ENCODE assay signal across 1 cellular context in the genomic region with DNA sequence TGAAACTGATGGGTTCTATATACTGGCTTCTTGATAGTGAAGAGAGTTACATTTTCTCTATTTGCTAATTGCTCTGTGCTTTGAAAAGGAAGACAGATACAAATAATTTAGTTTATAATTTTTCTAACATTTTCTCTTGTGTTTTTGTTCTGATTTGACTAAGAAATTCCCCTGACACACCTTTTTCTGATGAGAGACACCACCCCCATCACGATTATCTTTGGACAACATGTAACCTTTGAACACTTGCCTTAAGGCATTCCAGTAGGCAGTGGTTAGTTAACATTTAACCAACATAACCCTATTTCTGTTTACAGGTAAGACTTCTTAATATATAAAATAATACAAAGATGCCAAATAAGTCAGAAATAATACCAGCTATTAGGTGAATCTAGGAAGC.
TF ChIP-seq lines count a peak whose summit lies in the region.

No MANE protein-coding gene starts in this region.

TF ChIP-seq in HepG2, 621 proteins besides CTCF, POLR2A, EP300 and RAD21 (continued from another document and continues in another):
- TF ChIP-seq, protein P1, sequence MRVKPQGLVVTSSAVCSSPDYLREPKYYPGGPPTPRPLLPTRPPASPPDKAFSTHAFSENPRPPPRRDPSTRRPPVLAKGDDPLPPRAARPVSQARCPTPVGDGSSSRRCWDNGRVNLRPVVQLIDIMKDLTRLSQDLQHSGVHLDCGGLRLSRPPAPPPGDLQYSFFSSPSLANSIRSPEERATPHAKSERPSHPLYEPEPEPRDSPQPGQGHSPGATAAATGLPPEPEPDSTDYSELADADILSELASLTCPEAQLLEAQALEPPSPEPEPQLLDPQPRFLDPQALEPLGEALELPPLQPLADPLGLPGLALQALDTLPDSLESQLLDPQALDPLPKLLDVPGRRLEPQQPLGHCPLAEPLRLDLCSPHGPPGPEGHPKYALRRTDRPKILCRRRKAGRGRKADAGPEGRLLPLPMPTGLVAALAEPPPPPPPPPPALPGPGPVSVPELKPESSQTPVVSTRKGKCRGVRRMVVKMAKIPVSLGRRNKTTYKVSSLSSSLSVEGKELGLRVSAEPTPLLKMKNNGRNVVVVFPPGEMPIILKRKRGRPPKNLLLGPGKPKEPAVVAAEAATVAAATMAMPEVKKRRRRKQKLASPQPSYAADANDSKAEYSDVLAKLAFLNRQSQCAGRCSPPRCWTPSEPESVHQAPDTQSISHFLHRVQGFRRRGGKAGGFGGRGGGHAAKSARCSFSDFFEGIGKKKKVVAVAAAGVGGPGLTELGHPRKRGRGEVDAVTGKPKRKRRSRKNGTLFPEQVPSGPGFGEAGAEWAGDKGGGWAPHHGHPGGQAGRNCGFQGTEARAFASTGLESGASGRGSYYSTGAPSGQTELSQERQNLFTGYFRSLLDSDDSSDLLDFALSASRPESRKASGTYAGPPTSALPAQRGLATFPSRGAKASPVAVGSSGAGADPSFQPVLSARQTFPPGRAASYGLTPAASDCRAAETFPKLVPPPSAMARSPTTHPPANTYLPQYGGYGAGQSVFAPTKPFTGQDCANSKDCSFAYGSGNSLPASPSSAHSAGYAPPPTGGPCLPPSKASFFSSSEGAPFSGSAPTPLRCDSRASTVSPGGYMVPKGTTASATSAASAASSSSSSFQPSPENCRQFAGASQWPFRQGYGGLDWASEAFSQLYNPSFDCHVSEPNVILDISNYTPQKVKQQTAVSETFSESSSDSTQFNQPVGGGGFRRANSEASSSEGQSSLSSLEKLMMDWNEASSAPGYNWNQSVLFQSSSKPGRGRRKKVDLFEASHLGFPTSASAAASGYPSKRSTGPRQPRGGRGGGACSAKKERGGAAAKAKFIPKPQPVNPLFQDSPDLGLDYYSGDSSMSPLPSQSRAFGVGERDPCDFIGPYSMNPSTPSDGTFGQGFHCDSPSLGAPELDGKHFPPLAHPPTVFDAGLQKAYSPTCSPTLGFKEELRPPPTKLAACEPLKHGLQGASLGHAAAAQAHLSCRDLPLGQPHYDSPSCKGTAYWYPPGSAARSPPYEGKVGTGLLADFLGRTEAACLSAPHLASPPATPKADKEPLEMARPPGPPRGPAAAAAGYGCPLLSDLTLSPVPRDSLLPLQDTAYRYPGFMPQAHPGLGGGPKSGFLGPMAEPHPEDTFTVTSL (CRISPR knock-in tag; IDR thresholded peaks at IDR 0.05; ENCODE audit: borderline replicate concordance): no peak
- TF ChIP-seq NFKB2 (CRISPR knock-in tag; IDR thresholded peaks at IDR 0.05; ENCODE audit: borderline replicate concordance) (no peak), HMG20A (CRISPR knock-in tag; IDR thresholded peaks at IDR 0.05; ENCODE audit: borderline replicate concordance) (peak; percentile 20; the same call in 1 of the 2 replicates), XBP1 (CRISPR knock-in tag; IDR thresholded peaks at IDR 0.05) (no peak), NR2F6 (IDR thresholded peaks at IDR 0.05) (no peak), NR2F6 (CRISPR knock-in tag; IDR thresholded peaks at IDR 0.05) (0 out of 2 replicates have a peak, but pooled peaks have one; percentile 40), ZNF777 (CRISPR knock-in tag; IDR thresholded peaks at IDR 0.05) (0 out of 2 replicates have a peak, but pooled peaks have one; percentile 42), ZNF274 (CRISPR knock-in tag; IDR thresholded peaks at IDR 0.05) (no peak), CHD4 (IDR thresholded peaks at IDR 0.05; ENCODE audit: borderline replicate concordance, low read length) (no peak), SAFB2 (CRISPR knock-in tag; IDR thresholded peaks at IDR 0.05; ENCODE audit: borderline replicate concordance, low read depth) (no peak), SIX1 (CRISPR knock-in tag; IDR thresholded peaks at IDR 0.05; ENCODE audit: borderline replicate concordance) (0 out of 2 replicates have a peak, but pooled peaks have one; percentile 21), HNF4A (CRISPR knock-in tag; IDR thresholded peaks at IDR 0.05) (peak; percentile 78), SOX5 (CRISPR knock-in tag; IDR thresholded peaks at IDR 0.05; ENCODE audit: borderline replicate concordance) (peak; percentile 30; the same call in 1 of the 2 replicates), FOXJ3 (CRISPR knock-in tag; IDR thresholded peaks at IDR 0.05; ENCODE audit: borderline replicate concordance) (peak; percentile 49; the same call in 1 of the 2 replicates), PPARG (CRISPR knock-in tag; conservative IDR thresholded peaks at IDR 0.05) (0 out of 2 replicates have a peak, but pooled peaks have one; percentile 44), FOXP1 (IDR thresholded peaks at IDR 0.05) (no peak), FOXP1 (CRISPR knock-in tag; IDR thresholded peaks at IDR 0.05) (peak; percentile 60), RAD51 (IDR thresholded peaks at IDR 0.05; ENCODE audit: borderline replicate concordance) (no peak), ZNF205 (CRISPR knock-in tag; IDR thresholded peaks at IDR 0.05) (no peak), ELF3 (CRISPR knock-in tag; IDR thresholded peaks at IDR 0.05) (0 out of 2 replicates have a peak, but pooled peaks have one; percentile 24), SMARCC2 (IDR thresholded peaks at IDR 0.05) (no peak), KLF15 (CRISPR knock-in tag; IDR thresholded peaks at IDR 0.05; ENCODE audit: borderline replicate concordance) (no peak), NCOA2 (CRISPR knock-in tag; IDR thresholded peaks at IDR 0.05) (peak; percentile 67; the same call in 1 of the 2 replicates), GATA4 (IDR thresholded peaks at IDR 0.05; ENCODE audit: borderline replicate concordance, low read depth) (0 out of 2 replicates have a peak, but pooled peaks have one; percentile 21)
- TF ChIP-seq, protein P2, sequence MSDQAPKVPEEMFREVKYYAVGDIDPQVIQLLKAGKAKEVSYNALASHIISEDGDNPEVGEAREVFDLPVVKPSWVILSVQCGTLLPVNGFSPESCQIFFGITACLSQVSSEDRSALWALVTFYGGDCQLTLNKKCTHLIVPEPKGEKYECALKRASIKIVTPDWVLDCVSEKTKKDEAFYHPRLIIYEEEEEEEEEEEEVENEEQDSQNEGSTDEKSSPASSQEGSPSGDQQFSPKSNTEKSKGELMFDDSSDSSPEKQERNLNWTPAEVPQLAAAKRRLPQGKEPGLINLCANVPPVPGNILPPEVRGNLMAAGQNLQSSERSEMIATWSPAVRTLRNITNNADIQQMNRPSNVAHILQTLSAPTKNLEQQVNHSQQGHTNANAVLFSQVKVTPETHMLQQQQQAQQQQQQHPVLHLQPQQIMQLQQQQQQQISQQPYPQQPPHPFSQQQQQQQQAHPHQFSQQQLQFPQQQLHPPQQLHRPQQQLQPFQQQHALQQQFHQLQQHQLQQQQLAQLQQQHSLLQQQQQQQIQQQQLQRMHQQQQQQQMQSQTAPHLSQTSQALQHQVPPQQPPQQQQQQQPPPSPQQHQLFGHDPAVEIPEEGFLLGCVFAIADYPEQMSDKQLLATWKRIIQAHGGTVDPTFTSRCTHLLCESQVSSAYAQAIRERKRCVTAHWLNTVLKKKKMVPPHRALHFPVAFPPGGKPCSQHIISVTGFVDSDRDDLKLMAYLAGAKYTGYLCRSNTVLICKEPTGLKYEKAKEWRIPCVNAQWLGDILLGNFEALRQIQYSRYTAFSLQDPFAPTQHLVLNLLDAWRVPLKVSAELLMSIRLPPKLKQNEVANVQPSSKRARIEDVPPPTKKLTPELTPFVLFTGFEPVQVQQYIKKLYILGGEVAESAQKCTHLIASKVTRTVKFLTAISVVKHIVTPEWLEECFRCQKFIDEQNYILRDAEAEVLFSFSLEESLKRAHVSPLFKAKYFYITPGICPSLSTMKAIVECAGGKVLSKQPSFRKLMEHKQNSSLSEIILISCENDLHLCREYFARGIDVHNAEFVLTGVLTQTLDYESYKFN (CRISPR knock-in tag; conservative IDR thresholded peaks at IDR 0.05): peak; percentile 92
- TF ChIP-seq, protein P3, sequence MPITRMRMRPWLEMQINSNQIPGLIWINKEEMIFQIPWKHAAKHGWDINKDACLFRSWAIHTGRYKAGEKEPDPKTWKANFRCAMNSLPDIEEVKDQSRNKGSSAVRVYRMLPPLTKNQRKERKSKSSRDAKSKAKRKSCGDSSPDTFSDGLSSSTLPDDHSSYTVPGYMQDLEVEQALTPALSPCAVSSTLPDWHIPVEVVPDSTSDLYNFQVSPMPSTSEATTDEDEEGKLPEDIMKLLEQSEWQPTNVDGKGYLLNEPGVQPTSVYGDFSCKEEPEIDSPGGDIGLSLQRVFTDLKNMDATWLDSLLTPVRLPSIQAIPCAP (CRISPR knock-in tag; IDR thresholded peaks at IDR 0.05; ENCODE audit: low read depth): no peak
- TF ChIP-seq, protein P4, sequence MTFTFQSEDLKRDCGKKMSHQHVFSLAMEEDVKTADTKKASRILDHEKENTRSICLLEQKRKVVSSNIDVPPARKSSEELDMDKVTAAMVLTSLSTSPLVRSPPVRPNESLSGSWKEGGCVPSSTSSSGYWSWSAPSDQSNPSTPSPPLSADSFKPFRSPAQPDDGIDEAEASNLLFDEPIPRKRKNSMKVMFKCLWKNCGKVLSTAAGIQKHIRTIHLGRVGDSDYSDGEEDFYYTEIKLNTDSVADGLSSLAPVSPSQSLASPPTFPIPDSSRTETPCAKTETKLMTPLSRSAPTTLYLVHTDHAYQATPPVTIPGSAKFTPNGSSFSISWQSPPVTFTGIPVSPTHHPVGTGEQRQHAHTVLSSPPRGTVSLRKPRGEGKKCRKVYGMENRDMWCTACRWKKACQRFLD (CRISPR knock-in tag; IDR thresholded peaks at IDR 0.05; ENCODE audit: borderline replicate concordance): no peak
- TF ChIP-seq, protein P5, sequence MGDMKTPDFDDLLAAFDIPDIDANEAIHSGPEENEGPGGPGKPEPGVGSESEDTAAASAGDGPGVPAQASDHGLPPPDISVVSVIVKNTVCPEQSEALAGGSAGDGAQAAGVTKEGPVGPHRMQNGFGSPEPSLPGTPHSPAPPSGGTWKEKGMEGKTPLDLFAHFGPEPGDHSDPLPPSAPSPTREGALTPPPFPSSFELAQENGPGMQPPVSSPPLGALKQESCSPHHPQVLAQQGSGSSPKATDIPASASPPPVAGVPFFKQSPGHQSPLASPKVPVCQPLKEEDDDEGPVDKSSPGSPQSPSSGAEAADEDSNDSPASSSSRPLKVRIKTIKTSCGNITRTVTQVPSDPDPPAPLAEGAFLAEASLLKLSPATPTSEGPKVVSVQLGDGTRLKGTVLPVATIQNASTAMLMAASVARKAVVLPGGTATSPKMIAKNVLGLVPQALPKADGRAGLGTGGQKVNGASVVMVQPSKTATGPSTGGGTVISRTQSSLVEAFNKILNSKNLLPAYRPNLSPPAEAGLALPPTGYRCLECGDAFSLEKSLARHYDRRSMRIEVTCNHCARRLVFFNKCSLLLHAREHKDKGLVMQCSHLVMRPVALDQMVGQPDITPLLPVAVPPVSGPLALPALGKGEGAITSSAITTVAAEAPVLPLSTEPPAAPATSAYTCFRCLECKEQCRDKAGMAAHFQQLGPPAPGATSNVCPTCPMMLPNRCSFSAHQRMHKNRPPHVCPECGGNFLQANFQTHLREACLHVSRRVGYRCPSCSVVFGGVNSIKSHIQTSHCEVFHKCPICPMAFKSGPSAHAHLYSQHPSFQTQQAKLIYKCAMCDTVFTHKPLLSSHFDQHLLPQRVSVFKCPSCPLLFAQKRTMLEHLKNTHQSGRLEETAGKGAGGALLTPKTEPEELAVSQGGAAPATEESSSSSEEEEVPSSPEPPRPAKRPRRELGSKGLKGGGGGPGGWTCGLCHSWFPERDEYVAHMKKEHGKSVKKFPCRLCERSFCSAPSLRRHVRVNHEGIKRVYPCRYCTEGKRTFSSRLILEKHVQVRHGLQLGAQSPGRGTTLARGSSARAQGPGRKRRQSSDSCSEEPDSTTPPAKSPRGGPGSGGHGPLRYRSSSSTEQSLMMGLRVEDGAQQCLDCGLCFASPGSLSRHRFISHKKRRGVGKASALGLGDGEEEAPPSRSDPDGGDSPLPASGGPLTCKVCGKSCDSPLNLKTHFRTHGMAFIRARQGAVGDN (CRISPR knock-in tag; IDR thresholded peaks at IDR 0.05): no peak
- TF ChIP-seq, protein P6, sequence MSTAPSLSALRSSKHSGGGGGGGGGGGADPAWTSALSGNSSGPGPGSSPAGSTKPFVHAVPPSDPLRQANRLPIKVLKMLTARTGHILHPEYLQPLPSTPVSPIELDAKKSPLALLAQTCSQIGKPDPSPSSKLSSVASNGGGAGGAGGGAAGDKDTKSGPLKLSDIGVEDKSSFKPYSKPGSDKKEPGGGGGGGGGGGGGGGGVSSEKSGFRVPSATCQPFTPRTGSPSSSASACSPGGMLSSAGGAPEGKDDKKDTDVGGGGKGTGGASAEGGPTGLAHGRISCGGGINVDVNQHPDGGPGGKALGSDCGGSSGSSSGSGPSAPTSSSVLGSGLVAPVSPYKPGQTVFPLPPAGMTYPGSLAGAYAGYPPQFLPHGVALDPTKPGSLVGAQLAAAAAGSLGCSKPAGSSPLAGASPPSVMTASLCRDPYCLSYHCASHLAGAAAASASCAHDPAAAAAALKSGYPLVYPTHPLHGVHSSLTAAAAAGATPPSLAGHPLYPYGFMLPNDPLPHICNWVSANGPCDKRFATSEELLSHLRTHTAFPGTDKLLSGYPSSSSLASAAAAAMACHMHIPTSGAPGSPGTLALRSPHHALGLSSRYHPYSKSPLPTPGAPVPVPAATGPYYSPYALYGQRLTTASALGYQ (CRISPR knock-in tag; IDR thresholded peaks at IDR 0.05): no peak; the same call in 1 of the 2 replicates
- TF ChIP-seq, protein P7, sequence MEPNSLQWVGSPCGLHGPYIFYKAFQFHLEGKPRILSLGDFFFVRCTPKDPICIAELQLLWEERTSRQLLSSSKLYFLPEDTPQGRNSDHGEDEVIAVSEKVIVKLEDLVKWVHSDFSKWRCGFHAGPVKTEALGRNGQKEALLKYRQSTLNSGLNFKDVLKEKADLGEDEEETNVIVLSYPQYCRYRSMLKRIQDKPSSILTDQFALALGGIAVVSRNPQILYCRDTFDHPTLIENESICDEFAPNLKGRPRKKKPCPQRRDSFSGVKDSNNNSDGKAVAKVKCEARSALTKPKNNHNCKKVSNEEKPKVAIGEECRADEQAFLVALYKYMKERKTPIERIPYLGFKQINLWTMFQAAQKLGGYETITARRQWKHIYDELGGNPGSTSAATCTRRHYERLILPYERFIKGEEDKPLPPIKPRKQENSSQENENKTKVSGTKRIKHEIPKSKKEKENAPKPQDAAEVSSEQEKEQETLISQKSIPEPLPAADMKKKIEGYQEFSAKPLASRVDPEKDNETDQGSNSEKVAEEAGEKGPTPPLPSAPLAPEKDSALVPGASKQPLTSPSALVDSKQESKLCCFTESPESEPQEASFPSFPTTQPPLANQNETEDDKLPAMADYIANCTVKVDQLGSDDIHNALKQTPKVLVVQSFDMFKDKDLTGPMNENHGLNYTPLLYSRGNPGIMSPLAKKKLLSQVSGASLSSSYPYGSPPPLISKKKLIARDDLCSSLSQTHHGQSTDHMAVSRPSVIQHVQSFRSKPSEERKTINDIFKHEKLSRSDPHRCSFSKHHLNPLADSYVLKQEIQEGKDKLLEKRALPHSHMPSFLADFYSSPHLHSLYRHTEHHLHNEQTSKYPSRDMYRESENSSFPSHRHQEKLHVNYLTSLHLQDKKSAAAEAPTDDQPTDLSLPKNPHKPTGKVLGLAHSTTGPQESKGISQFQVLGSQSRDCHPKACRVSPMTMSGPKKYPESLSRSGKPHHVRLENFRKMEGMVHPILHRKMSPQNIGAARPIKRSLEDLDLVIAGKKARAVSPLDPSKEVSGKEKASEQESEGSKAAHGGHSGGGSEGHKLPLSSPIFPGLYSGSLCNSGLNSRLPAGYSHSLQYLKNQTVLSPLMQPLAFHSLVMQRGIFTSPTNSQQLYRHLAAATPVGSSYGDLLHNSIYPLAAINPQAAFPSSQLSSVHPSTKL (CRISPR knock-in tag; IDR thresholded peaks at IDR 0.05): peak; percentile 83
